Comparison of ENCODE assay signal across 21 cellular contexts in genomic region chr3:46549408-46549904, GRCh38. TPM values are rescaled to one million over a fixed set of nuclear protein-coding genes. Genes with fewer than 3 reads are reported as not detected.
DNase-seq lines count a peak whose midpoint lies in the region; ATAC-seq and TF ChIP-seq lines count a peak whose summit lies in the region.
"Had no signal": no experiment of that assay in that cellular context is flagged by ENCODE, and none has a peak within 500 bp of the region (broad histone marks: within the 10 kb centered on the region; RNA-seq: fewer than 3 reads in every experiment).

No MANE protein-coding gene starts in this region.

- H3K27ac ChIP-seq in BLaER1 (peak overlapping the region; percentile 78), H9 (ENCODE audit: insufficient read length, low read depth, low read length) (peak overlapping the region; percentile 8)
- H3K27ac ChIP-seq: esophagus squamous epithelium, left lung, testis had no signal

- peak overlapping the region; percentile 39; the same call in 1 of the 2 replicates for H3K9ac ChIP-seq in BLaER1
- no peak overlapping the region for H3K9ac ChIP-seq in H9 (ENCODE audit: extremely low read depth, insufficient read length, low read length)

- no CpG with 5 or more reads among the region's 4 CpGs for WGBS in H9 (ENCODE audit: extremely low coverage, insufficient read length, low lambda C conversion rate)

- no peak overlapping the region for H3K4ac ChIP-seq in H9 (ENCODE audit: low read depth, low read length)

- H3K23ac ChIP-seq in H9 (ENCODE audit: insufficient read length, low read depth, low read length): no peak overlapping the region

- TF ChIP-seq POLR2A in erythroblast (IDR thresholded peaks at IDR 0.05; ENCODE audit: low read length): peak; percentile 29

- peaks cover 14% of the 10 kb centered on the region for H3K36me3 ChIP-seq in BLaER1
- H3K36me3 ChIP-seq: esophagus squamous epithelium, left lung had no signal

- H2BK120ac ChIP-seq in H9 (ENCODE audit: low read depth, low read length, poor library complexity, severe bottlenecking): no peak overlapping the region

- H3K79me2 ChIP-seq in H9 (ENCODE audit: insufficient read depth, low read length): no peaks in the 10 kb centered on the region

- H4K91ac ChIP-seq in H9 (ENCODE audit: insufficient read length, low read depth, low read length): no peak overlapping the region

- no peak overlapping the region for H3K18ac ChIP-seq in H9 (ENCODE audit: insufficient read length, low read depth, low read length)

- H3K27ac Mint-ChIP-seq in H9: peak overlapping the region in 2 of 3 experiments; percentile 88 to 92; a peak in 6 of 7 replicates
- H3K27ac Mint-ChIP-seq in T-helper 17 cell: peak overlapping the region; percentile 49
- H3K27ac Mint-ChIP-seq in activated T-cell treated with anti-CD3 and anti-CD28 coated beads, Interleukin-2, amount 50 U/mL, for 72 hours: no peak overlapping the region
- H3K27ac Mint-ChIP-seq: activated B cell treated with CpG ODN at 0.5 μM for 24 hours had no signal

- no peak overlapping the region for H2BK5ac ChIP-seq in H9 (ENCODE audit: insufficient read length, low read length)

- TF ChIP-seq CTCF in H9 (conservative IDR thresholded peaks at IDR 0.05): no peak

- no peak overlapping the region for H3K4me3 ChIP-seq in BLaER1
- H3K4me3 ChIP-seq: esophagus squamous epithelium, left lung, testis had no signal

- no peak overlapping the region for H2BK15ac ChIP-seq in H9 (ENCODE audit: low read depth, low read length)

- no peaks in the 10 kb centered on the region for H3K79me1 ChIP-seq in H9 (ENCODE audit: insufficient read depth, low read depth, low read length, poor library complexity, severe bottlenecking)

- H2AK5ac ChIP-seq in H9 (ENCODE audit: insufficient read length, low read length): no peak overlapping the region

- no peak for DNase-seq in H9
- no peak for DNase-seq in T-helper 17 cell
- DNase-seq in erythroblast (lab: John Stamatoyannopoulos, UW): peak; percentile 67 to 90
- no peak for DNase-seq in HK-2 (ENCODE audit: unreplicated experiment)
- no peak for DNase-seq in activated T-cell treated with anti-CD3 and anti-CD28 coated beads, Interleukin-2, amount 50 U/mL, for 72 hours
- DNase-seq in stimulated activated naive CD4-positive, alpha-beta T cell treated with Interleukin-2 at 50 U/mL for 16 hours (lab: John Stamatoyannopoulos, UW): no peak
- no peak for DNase-seq in GM19238 (ENCODE audit: insufficient read length, low spot score)
- DNase-seq: ACHN; activated B cell treated with CpG ODN at 0.5 μM for 24 hours; amniotic stem cell; caudate nucleus; CD4-positive, CD25-positive, alpha-beta regulatory T cell; DMS79; esophagus squamous epithelium; glutamatergic neuron; left lung; NCI-H1105 treated with DMSO at 0.1 percent for 48 hours; NCI-H69; testis had no signal

- H4K8ac ChIP-seq in H9 (replicated peaks; ENCODE audit: insufficient read length, low read depth, low read length): no peak overlapping the region

- H3K27me3 ChIP-seq in BLaER1 (no peaks in the 10 kb centered on the region), H9 (ENCODE audit: insufficient read depth, low read length) (no peaks in the 10 kb centered on the region)
- H3K27me3 ChIP-seq: esophagus squamous epithelium, left lung, testis had no signal

- H3T11ph ChIP-seq in H9 (ENCODE audit: low read length): no peak overlapping the region

- H3K9me3 ChIP-seq in BLaER1 (peaks cover 34% of the 10 kb centered on the region), H9 (ENCODE audit: control insufficient read depth, low read depth, low read length) (peaks cover 5% of the 10 kb centered on the region), T-helper 17 cell (ENCODE audit: control insufficient read depth, low read length, poor library complexity, severe bottlenecking) (no peaks in the 10 kb centered on the region)
- H3K9me3 ChIP-seq: esophagus squamous epithelium, left lung, testis had no signal

- no peak overlapping the region for H3K14ac ChIP-seq in H9 (ENCODE audit: insufficient read depth, low read length)

- H4K20me1 ChIP-seq in BLaER1 (no peaks in the 10 kb centered on the region), H9 (ENCODE audit: control insufficient read depth, insufficient read depth, insufficient read length) (no peaks in the 10 kb centered on the region)

- H3K27me3 Mint-ChIP-seq in H9 (ENCODE audit: low read depth): no peaks in the 10 kb centered on the region; the same call in 1 of the 2 replicates
- H3K27me3 Mint-ChIP-seq in T-helper 17 cell: peaks cover 14% of the 10 kb centered on the region
- peaks cover 9% of the 10 kb centered on the region for H3K27me3 Mint-ChIP-seq in activated T-cell treated with anti-CD3 and anti-CD28 coated beads, Interleukin-2, amount 50 U/mL, for 72 hours (ENCODE audit: low read depth)

- no peak overlapping the region for H2AFZ ChIP-seq in H9 (ENCODE audit: low read length)

- no peak overlapping the region for H3K56ac ChIP-seq in H9 (ENCODE audit: insufficient read length, low read depth, low read length)

- no peak overlapping the region for H2BK20ac ChIP-seq in H9 (ENCODE audit: low read depth, low read length, poor library complexity, severe bottlenecking)

- ATAC-seq in T-helper 17 cell: no peak
- ATAC-seq in activated T-cell treated with anti-CD3 and anti-CD28 coated beads, Interleukin-2, amount 50 U/mL, for 72 hours (replicated peaks in 1 of 2): no peak
- ATAC-seq: left lung had no signal

- no peak overlapping the region for H4K5ac ChIP-seq in H9 (ENCODE audit: insufficient read length, low read depth, low read length)

- peak overlapping the region; percentile 80 for H3K4me2 ChIP-seq in BLaER1
- no peak overlapping the region for H3K4me2 ChIP-seq in H9 (ENCODE audit: insufficient read depth, insufficient read length, low read length)

- H3K36me3 Mint-ChIP-seq in H9 (ENCODE audit: insufficient read depth in 1 of 3, low read depth in 3 of 3) (peaks cover 25 to 34% (median 28%) of the 10 kb centered on the region in 3 experiments), T-helper 17 cell (ENCODE audit: low read depth) (no peaks in the 10 kb centered on the region)
- H3K36me3 Mint-ChIP-seq in activated T-cell treated with anti-CD3 and anti-CD28 coated beads, Interleukin-2, amount 50 U/mL, for 72 hours (ENCODE audit: insufficient read depth in 2 of 2): peaks cover 0 to 2% of the 10 kb centered on the region in 2 donors

- peaks cover 41 to 45% of the 10 kb centered on the region in 2 experiments for H3K4me1 Mint-ChIP-seq in H9
- peaks cover 8% of the 10 kb centered on the region for H3K4me1 Mint-ChIP-seq in T-helper 17 cell
- peaks cover 19% of the 10 kb centered on the region for H3K4me1 Mint-ChIP-seq in activated T-cell treated with anti-CD3 and anti-CD28 coated beads, Interleukin-2, amount 50 U/mL, for 72 hours (ENCODE audit: low read depth)

- H3K23me2 ChIP-seq in H9 (ENCODE audit: insufficient read length, low read depth, low read length, poor library complexity, severe bottlenecking): no peaks in the 10 kb centered on the region

- H3K4me1 ChIP-seq in BLaER1: peaks cover 80% of the 10 kb centered on the region
- H3K4me1 ChIP-seq in H9 (ENCODE audit: insufficient read depth, low read length): peaks cover 13% of the 10 kb centered on the region; the same call in 1 of the 2 replicates
- H3K4me1 ChIP-seq: left lung, testis had no signal

- no peak overlapping the region for H3K4me3 Mint-ChIP-seq in H9
- H3K4me3 Mint-ChIP-seq in T-helper 17 cell: no peak overlapping the region
- H3K4me3 Mint-ChIP-seq in activated T-cell treated with anti-CD3 and anti-CD28 coated beads, Interleukin-2, amount 50 U/mL, for 72 hours: no peak overlapping the region
- H3K4me3 Mint-ChIP-seq: activated B cell treated with CpG ODN at 0.5 μM for 24 hours; CD4-positive, CD25-positive, alpha-beta regulatory T cell had no signal

- H2BK12ac ChIP-seq in H9 (ENCODE audit: insufficient read length, low read depth, low read length): no peak overlapping the region

- H3K9me3 Mint-ChIP-seq in H9: peaks cover 24 to 26% of the 10 kb centered on the region in 2 experiments
- H3K9me3 Mint-ChIP-seq in activated T-cell treated with anti-CD3 and anti-CD28 coated beads, Interleukin-2, amount 50 U/mL, for 72 hours: no peaks in the 10 kb centered on the region
- H3K9me3 Mint-ChIP-seq: activated B cell treated with CpG ODN at 0.5 μM for 24 hours; CD4-positive, CD25-positive, alpha-beta regulatory T cell had no signal

RNA-seq across cellular contexts. Expression of gene LRRC2, which starts 16.6 kb away (rescaled TPM):
- total RNA-seq in H9 (2021) (2.6 and 3.4 TPM in 2 replicates), T-helper 17 cell (under 1 TPM; 0.42 to 0.52 TPM)
- under 1 TPM in 1 of 2 donors, not detected in 1; 0.19 TPM for total RNA-seq in activated T-cell treated with anti-CD3 and anti-CD28 coated beads, Interleukin-2, amount 50 U/mL, for 72 hours
- total RNA-seq: activated B cell treated with CpG ODN at 0.5 μM for 24 hours had no signal

RNA-seq across cellular contexts. Expression of gene RTP3, which starts 51.7 kb away (rescaled TPM):
- total RNA-seq in H9 (2021): not detected in 2 replicates
- total RNA-seq in T-helper 17 cell: not detected
- total RNA-seq in activated T-cell treated with anti-CD3 and anti-CD28 coated beads, Interleukin-2, amount 50 U/mL, for 72 hours: not detected
- total RNA-seq: activated B cell treated with CpG ODN at 0.5 μM for 24 hours; CD4-positive, CD25-positive, alpha-beta regulatory T cell; esophagus squamous epithelium; left lung; T-helper 1 cell treated with Interleukin-12 subunit alpha and Interleukin-12 subunit beta and Interleukin-4 antibody, amounts not matched to agents 30 ng/mL and 1 ng/mL, for 36 hours had no signal

Comparison
In these comparisons a context has a peak if more than half of its experiments do, and no peak if none do; other contexts are left out.
1. DNase-seq: peak in erythroblast (2 of 2); none in H9 (single experiment), T-helper 17 cell (0 of 3), HK-2 (single experiment), activated T-cell treated with anti-CD3 and anti-CD28 coated beads, Interleukin-2, amount 50 U/mL, for 72 hours (0 of 2), stimulated activated naive CD4-positive, alpha-beta T cell treated with Interleukin-2 at 50 U/mL for 16 hours (single experiment) and GM19238 (single experiment).